ENCODE assay signal across 13 cellular contexts in genomic region chr11:72758304-72758689, GRCh38. TPM values are rescaled to one million over a fixed set of nuclear protein-coding genes. Genes with fewer than 3 reads are reported as not detected.
DNase-seq lines count a peak whose midpoint lies in the region; ATAC-seq and TF ChIP-seq lines count a peak whose summit lies in the region.
"Had no signal": no experiment of that assay in that cellular context is flagged by ENCODE, and none has a peak within 500 bp of the region (broad histone marks: within the 10 kb centered on the region; RNA-seq: fewer than 3 reads in every experiment).

No MANE protein-coding gene starts in this region.

- no peaks in the 10 kb centered on the region for H3K79me2 ChIP-seq in SK-N-SH (ENCODE audit: insufficient read depth)
- no peaks in the 10 kb centered on the region for H3K79me2 ChIP-seq in fibroblast of lung (ENCODE audit: control insufficient read depth, insufficient read depth, low read length)

- H3K4me3 ChIP-seq in SK-N-SH (ENCODE audit: low read depth in 2 of 2, low read length in 1 of 2) (no peak overlapping the region), fibroblast of lung (replicated peaks in 1 of 4; ENCODE audit: control extremely low read depth in 1 of 4, insufficient read depth in 1 of 4, low read depth in 3 of 4, low read length in 4 of 4) (no peak overlapping the region), ovary (no peak overlapping the region)
- H3K4me3 ChIP-seq: upper lobe of left lung had no signal

- H3K4me2 ChIP-seq in SK-N-SH (no peak overlapping the region), fibroblast of lung (ENCODE audit: extremely low read depth, insufficient read depth, low read length) (no peak overlapping the region)

- H3F3A ChIP-seq in SK-N-SH (replicated peaks; ENCODE audit: insufficient read depth), result no peaks in the 10 kb centered on the region

- H3K4me3 Mint-ChIP-seq in activated T-cell treated with anti-CD3 and anti-CD28 coated beads, Interleukin-2, amount 50 U/mL, for 24 hours, result no peak overlapping the region
- no peak overlapping the region for H3K4me3 Mint-ChIP-seq in stimulated activated effector memory CD8-positive, alpha-beta T cell treated with anti-CD3 and anti-CD28 coated beads, Interleukin-12 subunit alpha, Interleukin-12 subunit beta, amount 100 ng/mL, for 72 hours
- H3K4me3 Mint-ChIP-seq in activated CD4-positive, alpha-beta memory T cell treated with anti-CD3 and anti-CD28 coated beads, Interleukin-2, amount 10 ng/mL, durations not matched to agents 7 days and 5 days, result no peak overlapping the region
- H3K4me3 Mint-ChIP-seq: activated naive CD4-positive, alpha-beta T cell treated with anti-CD3 and anti-CD28 coated beads, Interleukin-2, amount 10 ng/mL, durations not matched to agents 7 days and 5 days; naive thymus-derived CD4-positive, alpha-beta T cell had no signal

- no peak for TF ChIP-seq POLR2A in ovary (IDR thresholded peaks at IDR 0.05)

- no peaks in the 10 kb centered on the region for H3K9me2 ChIP-seq in SK-N-SH

- peaks cover 0 to 6% of the 10 kb centered on the region in 2 experiments; a peak in 3 of 4 replicates for H3K4me1 ChIP-seq in SK-N-SH (ENCODE audit: control insufficient read depth in 1 of 2, insufficient read depth in 2 of 2, low read depth in 1 of 2, low read length in 1 of 2)
- peaks cover 8% of the 10 kb centered on the region for H3K4me1 ChIP-seq in fibroblast of lung (ENCODE audit: control insufficient read depth, extremely low read depth, insufficient read depth, low read length)
- H3K4me1 ChIP-seq in ovary (ENCODE audit: insufficient read depth), result peaks cover 5% of the 10 kb centered on the region

- TF ChIP-seq EP300 in SK-N-SH (IDR thresholded peaks at IDR 0.05; ENCODE audit: borderline replicate concordance in 1 of 2, low read depth in 1 of 2, low read length in 1 of 2) (no peak), ovary (IDR thresholded peaks at IDR 0.05) (no peak)

- no peak for TF ChIP-seq CTCF in SK-N-SH (IDR thresholded peaks at IDR 0.05)
- TF ChIP-seq CTCF in fibroblast of lung (conservative IDR thresholded peaks at IDR 0.05 in 1 of 2, IDR thresholded peaks at IDR 0.05 in 1 of 2; ENCODE audit: low read depth in 1 of 2, low read length in 2 of 2), result no peak
- TF ChIP-seq CTCF in ovary (IDR thresholded peaks at IDR 0.05), result no peak

- H4K20me1 ChIP-seq in SK-N-SH (ENCODE audit: insufficient read depth) (no peaks in the 10 kb centered on the region), fibroblast of lung (ENCODE audit: control insufficient read depth, extremely low read depth, insufficient read depth, low read length) (no peaks in the 10 kb centered on the region)

- no peak overlapping the region for H3K27ac ChIP-seq in SK-N-SH (ENCODE audit: low read depth in 2 of 2, low read length in 1 of 2)
- H3K27ac ChIP-seq in fibroblast of lung (ENCODE audit: insufficient read depth, low read length), result no peak overlapping the region
- H3K27ac ChIP-seq in ovary, result peak overlapping the region in 1 of 2 donors; percentile 19

- POLR2A ChIA-PET in SK-N-SH (lab: Yijun Ruan, JAX), result no interaction called here
- POLR2A ChIA-PET in activated CD4-positive, alpha-beta memory T cell treated with anti-CD3 and anti-CD28 coated beads, Interleukin-2, amount 10 ng/mL, durations not matched to agents 7 days and 5 days (lab: Charles Lee), result no interaction called here

- H3K4me1 Mint-ChIP-seq in activated T-cell treated with anti-CD3 and anti-CD28 coated beads, Interleukin-2, amount 50 U/mL, for 24 hours (ENCODE audit: low read depth), result peaks cover 12% of the 10 kb centered on the region
- peaks cover 32% of the 10 kb centered on the region for H3K4me1 Mint-ChIP-seq in stimulated activated effector memory CD8-positive, alpha-beta T cell treated with anti-CD3 and anti-CD28 coated beads, Interleukin-12 subunit alpha, Interleukin-12 subunit beta, amount 100 ng/mL, for 72 hours
- H3K4me1 Mint-ChIP-seq in activated CD4-positive, alpha-beta memory T cell treated with anti-CD3 and anti-CD28 coated beads, Interleukin-2, amount 10 ng/mL, durations not matched to agents 7 days and 5 days, result peaks cover 29% of the 10 kb centered on the region

- no peak for DNase-seq in activated T-cell treated with anti-CD3 and anti-CD28 coated beads, Interleukin-2, amount 50 U/mL, for 24 hours
- no peak for DNase-seq in activated T-cell treated with anti-CD3 and anti-CD28 coated beads, Interleukin-2, amount 50 U/mL, for 48 hours
- DNase-seq in SK-N-SH (no peak), fibroblast of lung (ENCODE audit: low read depth in 2 of 2) (peak; percentile 73 to 89), ovary (no peak)
- no peak for DNase-seq in stimulated activated effector memory CD8-positive, alpha-beta T cell treated with anti-CD3 and anti-CD28 coated beads, Interleukin-12 subunit alpha, Interleukin-12 subunit beta, amount 100 ng/mL, for 72 hours (ENCODE audit: low spot score in 2 of 2)
- no peak for DNase-seq in activated CD4-positive, alpha-beta memory T cell treated with anti-CD3 and anti-CD28 coated beads, Interleukin-2, amount 10 ng/mL, durations not matched to agents 7 days and 5 days
- DNase-seq: 8988T; activated naive CD4-positive, alpha-beta T cell treated with anti-CD3 and anti-CD28 coated beads, Interleukin-2, amount 10 ng/mL, durations not matched to agents 7 days and 5 days; naive thymus-derived CD4-positive, alpha-beta T cell; NCI-H1048 had no signal

- peaks cover 8% of the 10 kb centered on the region for H3K36me3 Mint-ChIP-seq in activated T-cell treated with anti-CD3 and anti-CD28 coated beads, Interleukin-2, amount 50 U/mL, for 24 hours (ENCODE audit: low read depth)
- peaks cover 13% of the 10 kb centered on the region for H3K36me3 Mint-ChIP-seq in stimulated activated effector memory CD8-positive, alpha-beta T cell treated with anti-CD3 and anti-CD28 coated beads, Interleukin-12 subunit alpha, Interleukin-12 subunit beta, amount 100 ng/mL, for 72 hours
- H3K36me3 Mint-ChIP-seq in activated CD4-positive, alpha-beta memory T cell treated with anti-CD3 and anti-CD28 coated beads, Interleukin-2, amount 10 ng/mL, durations not matched to agents 7 days and 5 days (ENCODE audit: low read depth), result no peaks in the 10 kb centered on the region
- H3K36me3 Mint-ChIP-seq: activated naive CD4-positive, alpha-beta T cell treated with anti-CD3 and anti-CD28 coated beads, Interleukin-2, amount 10 ng/mL, durations not matched to agents 7 days and 5 days had no signal

- H3K9me3 ChIP-seq in SK-N-SH (no peaks in the 10 kb centered on the region), fibroblast of lung (ENCODE audit: control insufficient read depth, insufficient read depth, low read depth, low read length) (no peaks in the 10 kb centered on the region), ovary (no peaks in the 10 kb centered on the region)
- H3K9me3 ChIP-seq: upper lobe of left lung had no signal

- TF ChIP-seq RAD21 in SK-N-SH (IDR thresholded peaks at IDR 0.05; ENCODE audit: low read length), result no peak

- H3K9ac ChIP-seq in SK-N-SH (no peak overlapping the region), fibroblast of lung (ENCODE audit: insufficient read depth, low read length) (no peak overlapping the region)

- CTCF ChIA-PET in SK-N-SH (lab: Yijun Ruan, JAX), result interaction anchor here (2.7 kb wide), 1 partner anchor 33 kb away, joined by 10 read pairs; no protein-coding TSS in a partner anchor
- CTCF ChIA-PET in activated CD4-positive, alpha-beta memory T cell treated with anti-CD3 and anti-CD28 coated beads, Interleukin-2, amount 10 ng/mL, durations not matched to agents 7 days and 5 days (lab: Charles Lee), result no interaction called here

- H3K9me3 Mint-ChIP-seq in activated T-cell treated with anti-CD3 and anti-CD28 coated beads, Interleukin-2, amount 50 U/mL, for 24 hours, result no peaks in the 10 kb centered on the region
- H3K9me3 Mint-ChIP-seq in stimulated activated effector memory CD8-positive, alpha-beta T cell treated with anti-CD3 and anti-CD28 coated beads, Interleukin-12 subunit alpha, Interleukin-12 subunit beta, amount 100 ng/mL, for 72 hours, result no peaks in the 10 kb centered on the region
- H3K9me3 Mint-ChIP-seq in activated CD4-positive, alpha-beta memory T cell treated with anti-CD3 and anti-CD28 coated beads, Interleukin-2, amount 10 ng/mL, durations not matched to agents 7 days and 5 days, result no peaks in the 10 kb centered on the region
- H3K9me3 Mint-ChIP-seq: activated naive CD4-positive, alpha-beta T cell treated with anti-CD3 and anti-CD28 coated beads, Interleukin-2, amount 10 ng/mL, durations not matched to agents 7 days and 5 days; naive thymus-derived CD4-positive, alpha-beta T cell had no signal

- no peaks in the 10 kb centered on the region for H3K36me3 ChIP-seq in SK-N-SH (replicated peaks in 1 of 2; ENCODE audit: control insufficient read depth in 1 of 2, insufficient read depth in 2 of 2, low read length in 1 of 2)
- H3K36me3 ChIP-seq in fibroblast of lung (ENCODE audit: control insufficient read depth, insufficient read depth, low read length), result no peaks in the 10 kb centered on the region
- no peaks in the 10 kb centered on the region for H3K36me3 ChIP-seq in ovary

- H3K27me3 Mint-ChIP-seq in activated T-cell treated with anti-CD3 and anti-CD28 coated beads, Interleukin-2, amount 50 U/mL, for 24 hours, result no peaks in the 10 kb centered on the region
- H3K27me3 Mint-ChIP-seq in activated CD4-positive, alpha-beta memory T cell treated with anti-CD3 and anti-CD28 coated beads, Interleukin-2, amount 10 ng/mL, durations not matched to agents 7 days and 5 days, result no peaks in the 10 kb centered on the region
- H3K27me3 Mint-ChIP-seq: naive thymus-derived CD4-positive, alpha-beta T cell had no signal

- H2AFZ ChIP-seq in SK-N-SH (ENCODE audit: low read depth) (no peak overlapping the region), fibroblast of lung (ENCODE audit: low read length) (no peak overlapping the region)

- no peaks in the 10 kb centered on the region for H3K27me3 ChIP-seq in SK-N-SH (ENCODE audit: insufficient read depth)
- no peaks in the 10 kb centered on the region for H3K27me3 ChIP-seq in fibroblast of lung (ENCODE audit: control insufficient read depth, insufficient read depth, low read length)
- no peaks in the 10 kb centered on the region for H3K27me3 ChIP-seq in ovary
- H3K27me3 ChIP-seq: upper lobe of left lung had no signal

- ATAC-seq in stimulated activated effector memory CD8-positive, alpha-beta T cell treated with anti-CD3 and anti-CD28 coated beads, Interleukin-12 subunit alpha, Interleukin-12 subunit beta, amount 100 ng/mL, for 72 hours, result no peak
- no peak for ATAC-seq in HG02642 (IDR thresholded peaks at IDR 0.05; ENCODE audit: poor library complexity, unreplicated experiment)

- WGBS in SK-N-SH (ENCODE audit: low lambda C conversion rate), result 20% methylated on average over 1 of the region's 7 CpGs
- WGBS in ovary, 3 donors, result 87 to 93% (median 93%) methylated on average over 7 of the region's 7 CpGs

- H3K27ac Mint-ChIP-seq in activated T-cell treated with anti-CD3 and anti-CD28 coated beads, Interleukin-2, amount 50 U/mL, for 24 hours, result peak overlapping the region; percentile 37
- peak overlapping the region; percentile 56 for H3K27ac Mint-ChIP-seq in stimulated activated effector memory CD8-positive, alpha-beta T cell treated with anti-CD3 and anti-CD28 coated beads, Interleukin-12 subunit alpha, Interleukin-12 subunit beta, amount 100 ng/mL, for 72 hours
- no peak overlapping the region for H3K27ac Mint-ChIP-seq in activated CD4-positive, alpha-beta memory T cell treated with anti-CD3 and anti-CD28 coated beads, Interleukin-2, amount 10 ng/mL, durations not matched to agents 7 days and 5 days
- H3K27ac Mint-ChIP-seq: activated naive CD4-positive, alpha-beta T cell treated with anti-CD3 and anti-CD28 coated beads, Interleukin-2, amount 10 ng/mL, durations not matched to agents 7 days and 5 days had no signal

- intact Hi-C loops in ovary (cut with DNase I), result no loop called here

RNA-seq across cellular contexts. Expression of gene ARAP1, which starts 6.1 kb away (rescaled TPM):
- polyA plus RNA-seq in SK-N-SH (2012; rRNA removed) (43.4 and 56.6 TPM in 2 replicates), fibroblast of lung (32.8 and 41.8 TPM in 2 replicates), ovary (10 to 100 TPM; 39.0 to 75.5 TPM)
- 21.6 and 37.3 TPM in 2 replicates for polyA plus RNA-seq in SK-N-SH (2012; cell fraction: cytosol; rRNA removed)
- polyA plus RNA-seq in SK-N-SH (2012; cell fraction: nucleus; rRNA removed), result 118 and 136 TPM in 2 replicates
- total RNA-seq in fibroblast of lung (97.3 and 113 TPM in 2 replicates), ovary (100 to 1,000 TPM in 1 of 7 donors, 10 to 100 TPM in 6; 62.1 to 162 (median 81.9) TPM)
- polyA plus RNA-seq in fibroblast of lung (2012), result 42.6 and 45.5 TPM in 2 replicates
- 96.3 and 130 TPM in 2 replicates for polyA minus RNA-seq in fibroblast of lung (ENCODE audit: low replicate concordance)
- total RNA-seq in activated CD4-positive, alpha-beta memory T cell treated with anti-CD3 and anti-CD28 coated beads, Interleukin-2, amount 10 ng/mL, durations not matched to agents 7 days and 5 days, result 100 to 1,000 TPM; 108 to 109 TPM

RNA-seq across cellular contexts. Expression of gene STARD10, which starts 35.5 kb away (rescaled TPM):
- polyA plus RNA-seq in SK-N-SH (2012; rRNA removed) (42.2 and 47.7 TPM in 2 replicates), fibroblast of lung (11.4 and 20.7 TPM in 2 replicates), ovary (10 to 100 TPM; 36.8 to 41.0 TPM)
- 20.7 and 30.1 TPM in 2 replicates for polyA plus RNA-seq in SK-N-SH (2012; cell fraction: cytosol; rRNA removed)
- 23.7 and 25.6 TPM in 2 replicates for polyA plus RNA-seq in SK-N-SH (2012; cell fraction: nucleus; rRNA removed)
- total RNA-seq in fibroblast of lung (32.0 and 38.3 TPM in 2 replicates), ovary (10 to 100 TPM; 38.7 to 56.1 (median 46.3) TPM)
- polyA plus RNA-seq in fibroblast of lung (2012), result 11.3 and 22.7 TPM in 2 replicates
- polyA minus RNA-seq in fibroblast of lung (ENCODE audit: low replicate concordance), result 38.3 and 67.4 TPM in 2 replicates
- 10 to 100 TPM; 11.3 to 11.6 TPM for total RNA-seq in activated CD4-positive, alpha-beta memory T cell treated with anti-CD3 and anti-CD28 coated beads, Interleukin-2, amount 10 ng/mL, durations not matched to agents 7 days and 5 days

RNA-seq across cellular contexts. Expression of gene ATG16L2, which starts 55.9 kb away (rescaled TPM):
- 26.9 and 29.4 TPM in 2 replicates for polyA plus RNA-seq in SK-N-SH (2012; rRNA removed)
- polyA plus RNA-seq in SK-N-SH (2012; cell fraction: cytosol; rRNA removed), result 3.8 and 6.1 TPM in 2 replicates
- polyA plus RNA-seq in SK-N-SH (2012; cell fraction: nucleus; rRNA removed), result 205 and 218 TPM in 2 replicates
- total RNA-seq in fibroblast of lung, result 5.6 and 8.8 TPM in 2 replicates
- polyA plus RNA-seq in fibroblast of lung, result 3.3 and 3.8 TPM in 2 replicates
- 2.2 and 4.3 TPM in 2 replicates for polyA plus RNA-seq in fibroblast of lung (2012)
- polyA minus RNA-seq in fibroblast of lung (ENCODE audit: low replicate concordance), result 4.7 and 10.6 TPM in 2 replicates
- total RNA-seq in activated CD4-positive, alpha-beta memory T cell treated with anti-CD3 and anti-CD28 coated beads, Interleukin-2, amount 10 ng/mL, durations not matched to agents 7 days and 5 days, result 100 to 1,000 TPM; 135 to 137 TPM
- 10 to 100 TPM; 25.2 to 42.3 (median 32.5) TPM for total RNA-seq in ovary
- 10 to 100 TPM; 21.8 to 29.2 TPM for polyA plus RNA-seq in ovary

Comparison
In these comparisons a context has a peak if more than half of its experiments do, and no peak if none do; other contexts are left out.
1. DNase-seq: peak in fibroblast of lung (2 of 2); none in activated T-cell treated with anti-CD3 and anti-CD28 coated beads, Interleukin-2, amount 50 U/mL, for 24 hours (single experiment), activated T-cell treated with anti-CD3 and anti-CD28 coated beads, Interleukin-2, amount 50 U/mL, for 48 hours (0 of 2), SK-N-SH (single experiment), stimulated activated effector memory CD8-positive, alpha-beta T cell treated with anti-CD3 and anti-CD28 coated beads, Interleukin-12 subunit alpha, Interleukin-12 subunit beta, amount 100 ng/mL, for 72 hours (0 of 2), activated CD4-positive, alpha-beta memory T cell treated with anti-CD3 and anti-CD28 coated beads, Interleukin-2, amount 10 ng/mL, durations not matched to agents 7 days and 5 days (single experiment) and ovary (0 of 5).